28 cellular contexts compared by ENCODE assay signal in genomic region chr12:12624479-12625120, GRCh38.
"Had no signal": no experiment of that assay in that cellular context is flagged by ENCODE, and none has a peak within 500 bp of the region (broad histone marks: within the 10 kb centered on the region; RNA-seq: fewer than 3 reads in every experiment).

No MANE protein-coding gene starts in this region.

- H3K27me3 ChIP-seq: neutrophil, upper lobe of right lung had no signal

- H3K9me3 ChIP-seq: neutrophil had no signal

- ATAC-seq: activated CD4-positive, alpha-beta T cell treated with anti-CD3 and anti-CD28 coated beads for 36 hours; activated naive CD8-positive, alpha-beta T cell treated with anti-CD3 and anti-CD28 coated beads, Interleukin-2, amount 50 U/mL, for 24 hours; left lobe of liver; upper lobe of right lung had no signal

- H3K27ac ChIP-seq: neutrophil, parathyroid adenoma, upper lobe of right lung had no signal

- DNase-seq: activated CD4-positive, alpha-beta T cell treated with anti-CD3 and anti-CD28 coated beads for 36 hours; activated CD4-positive, alpha-beta T cell treated with anti-CD3 and anti-CD28 coated beads, Interleukin-2, amount 50 U/mL, for 48 hours; activated naive CD4-positive, alpha-beta T cell treated with Interleukin-2 at 50 U/mL for 16 hours; activated naive CD8-positive, alpha-beta T cell treated with anti-CD3 and anti-CD28 coated beads, Interleukin-2, amount 50 U/mL, for 24 hours; activated T-cell treated with anti-CD3 and anti-CD28 coated beads, Interleukin-2, amount 50 U/mL, for 1 hour; anterior cingulate cortex; caudate nucleus; erythroblast; foreskin melanocyte; glutamatergic neuron; hippocampal formation; kidney; midbrain; stimulated activated CD4-positive, alpha-beta T cell treated with anti-CD3 and anti-CD28 coated beads, Interleukin-12 subunit alpha, Interleukin-12 subunit beta, amount 100 ng/mL, for 4 hours; stimulated activated CD4-positive, alpha-beta T cell treated with anti-CD3 and anti-CD28 coated beads, Interleukin-1b, Interleukin-23, amount 100 ng/mL, for 48 hours; stimulated activated CD8-positive, alpha-beta memory T cell treated with anti-CD3 and anti-CD28 coated beads, Interleukin-4, amount 100 ng/mL, for 48 hours; stimulated activated naive CD4-positive, alpha-beta T cell; upper lobe of right lung had no signal

- FAIRE-seq: colon, endometrium, kidney, TTC549 had no signal

- H3K27me3 Mint-ChIP-seq: activated CD4-positive, alpha-beta T cell treated with anti-CD3 and anti-CD28 coated beads for 36 hours; activated naive CD8-positive, alpha-beta T cell treated with anti-CD3 and anti-CD28 coated beads, Interleukin-2, amount 50 U/mL, for 24 hours; brain had no signal

- H3K36me3 ChIP-seq: upper lobe of right lung had no signal

- H3K4me3 ChIP-seq: lung, upper lobe of right lung had no signal

- H3K27ac Mint-ChIP-seq: activated CD4-positive, alpha-beta T cell treated with anti-CD3 and anti-CD28 coated beads for 36 hours; activated naive CD8-positive, alpha-beta T cell treated with anti-CD3 and anti-CD28 coated beads, Interleukin-2, amount 50 U/mL, for 24 hours; activated T-helper 2 cell treated with anti-CD3 and anti-CD28 coated beads, Interferon-gamma antibody, Interleukin-2, Interleukin-4, amounts not matched to agents 10 μg/mL and 5 μg/mL and 100 μg/mL, durations not matched to agents 14 hours and 24 hours and 36 hours; brain; T-helper 2 cell treated with Interferon-gamma antibody and Interleukin-4, amounts not matched to agents 5 μg/mL and 100 μg/mL, for 36 hours had no signal

- H3K4me3 Mint-ChIP-seq: activated CD4-positive, alpha-beta T cell treated with anti-CD3 and anti-CD28 coated beads for 36 hours; activated naive CD8-positive, alpha-beta T cell treated with anti-CD3 and anti-CD28 coated beads, Interleukin-2, amount 50 U/mL, for 24 hours; brain; T-helper 2 cell treated with Interferon-gamma antibody and Interleukin-4, amounts not matched to agents 5 μg/mL and 100 μg/mL, for 36 hours had no signal
